ENCODE assay signal across 15 cellular contexts in genomic region chr5:80215523-80215922, GRCh38. TPM values are rescaled to one million over a fixed set of nuclear protein-coding genes. Genes with fewer than 3 reads are reported as not detected.
DNase-seq lines count a peak whose midpoint lies in the region; ATAC-seq and TF ChIP-seq lines count a peak whose summit lies in the region.
"Had no signal": no experiment of that assay in that cellular context is flagged by ENCODE, and none has a peak within 500 bp of the region (broad histone marks: within the 10 kb centered on the region; RNA-seq: fewer than 3 reads in every experiment).

No MANE protein-coding gene starts in this region.

- peaks cover 49% of the 10 kb centered on the region for H3K4me1 ChIP-seq in PC-9 (replicated peaks; ENCODE audit: insufficient read depth)

- DNase-seq in activated CD4-positive, alpha-beta T cell treated with anti-CD3 and anti-CD28 coated beads for 36 hours: no peak
- DNase-seq in activated CD4-positive, alpha-beta T cell treated with anti-CD3 and anti-CD28 coated beads, Interleukin-2, amount 50 U/mL, for 1 hour: no peak
- DNase-seq in PC-9: no peak
- DNase-seq in sciatic nerve (ENCODE audit: low spot score): no peak
- no peak for DNase-seq in mucosa of gallbladder (ENCODE audit: low spot score)
- no peak for DNase-seq in AG08396 (ENCODE audit: low spot score)
- DNase-seq in KBM-7: no peak
- DNase-seq: caudate nucleus, GM23248, heart right ventricle, kidney glomerular epithelial cell, NCI-H2081 treated with DMSO at 0.1 percent for 48 hours, NCI-H82 had no signal

- H3K36me3 ChIP-seq in PC-9 (ENCODE audit: low read depth): peaks cover 21% of the 10 kb centered on the region
- H3K36me3 ChIP-seq: heart right ventricle had no signal

- no peaks in the 10 kb centered on the region for H3K9me2 ChIP-seq in PC-9 (ENCODE audit: insufficient read depth)

- peak overlapping the region; percentile 88 for H3K27ac ChIP-seq in PC-9
- H3K27ac ChIP-seq: GM23248, VCaP had no signal

- ATAC-seq in activated CD4-positive, alpha-beta T cell treated with anti-CD3 and anti-CD28 coated beads for 36 hours: peak; percentile 31
- ATAC-seq in sciatic nerve: peak; percentile 11

- POLR2A ChIA-PET in activated CD4-positive, alpha-beta T cell treated with anti-CD3 and anti-CD28 coated beads for 36 hours (lab: Charles Lee): no interaction called here
- POLR2A ChIA-PET in PC-9 (lab: Charles Lee; ENCODE audit: unreplicated experiment): no interaction called here

- H3K4me2 ChIP-seq in PC-9: peak overlapping the region; percentile 65; the same call in 1 of the 2 replicates

- peaks cover 3% of the 10 kb centered on the region for H3K9me3 Mint-ChIP-seq in activated CD4-positive, alpha-beta T cell treated with anti-CD3 and anti-CD28 coated beads for 36 hours (ENCODE audit: low read depth)
- H3K9me3 Mint-ChIP-seq in dendritic cell treated with granulocyte-macrophage colony-stimulating factor and Interleukin-4, amounts not matched to agents 40 ng/mL and 50 ng/mL, for 4 days: no peaks in the 10 kb centered on the region

- peaks cover 86% of the 10 kb centered on the region for H3K79me2 ChIP-seq in PC-9 (ENCODE audit: low read depth)

- peak overlapping the region; percentile 91 for H3K27ac Mint-ChIP-seq in activated CD4-positive, alpha-beta T cell treated with anti-CD3 and anti-CD28 coated beads for 36 hours
- peak overlapping the region; percentile 28 for H3K27ac Mint-ChIP-seq in dendritic cell treated with granulocyte-macrophage colony-stimulating factor and Interleukin-4, amounts not matched to agents 40 ng/mL and 50 ng/mL, for 4 days

- peaks cover 26% of the 10 kb centered on the region for H3K36me3 Mint-ChIP-seq in activated CD4-positive, alpha-beta T cell treated with anti-CD3 and anti-CD28 coated beads for 36 hours (ENCODE audit: low read depth)
- H3K36me3 Mint-ChIP-seq in dendritic cell treated with granulocyte-macrophage colony-stimulating factor and Interleukin-4, amounts not matched to agents 40 ng/mL and 50 ng/mL, for 4 days (ENCODE audit: low read depth): peaks cover 27% of the 10 kb centered on the region

- H3K4me3 ChIP-seq in PC-9: no peak overlapping the region
- H3K4me3 ChIP-seq: GM23248 had no signal

- H3F3A ChIP-seq in PC-9 (ENCODE audit: insufficient read depth, low read depth): peaks cover 29% of the 10 kb centered on the region

- no peaks in the 10 kb centered on the region for H3K9me3 ChIP-seq in PC-9 (ENCODE audit: insufficient read depth, low read depth)
- H3K9me3 ChIP-seq: heart right ventricle had no signal

- intact Hi-C loops in activated CD4-positive, alpha-beta T cell treated with anti-CD3 and anti-CD28 coated beads for 36 hours (cut with DNase I, micrococcal nuclease): no loop called here
- intact Hi-C loops in PC-9 (cut with micrococcal nuclease; ENCODE audit: unreplicated experiment) (loop anchor here (2.0 kb wide), 1 partner anchor 29 kb away; no protein-coding TSS in a partner anchor), sciatic nerve (cut with DNase I) (no loop called here)
- intact Hi-C loops in dendritic cell treated with granulocyte-macrophage colony-stimulating factor and Interleukin-4, amounts not matched to agents 40 ng/mL and 50 ng/mL, for 4 days (cut with micrococcal nuclease): loop anchor here (5.0 kb wide), 1 partner anchor 42 kb away; the partner anchor contains the start of gene SERINC5

- no peaks in the 10 kb centered on the region for H4K20me1 ChIP-seq in PC-9 (ENCODE audit: insufficient read depth)

- no TSS peak for BruUV-seq in PC-9 (replicated peaks; lab: Mats Ljungman, UMichigan)

- in situ Hi-C loops in KBM-7 (cut with MboI; ENCODE audit: low pct_unique_long_range_greater_than_20kb, low sequenced_read_pairs): no loop called here

- H3K27me3 ChIP-seq in PC-9 (ENCODE audit: insufficient read depth, low read depth): no peaks in the 10 kb centered on the region
- H3K27me3 ChIP-seq: heart right ventricle had no signal

- no peak for TF ChIP-seq CTCF in PC-9 (conservative IDR thresholded peaks at IDR 0.05)

- H2AFZ ChIP-seq in PC-9: no peak overlapping the region
- H2AFZ ChIP-seq: GM23248 had no signal

- H3K4me3 Mint-ChIP-seq in activated CD4-positive, alpha-beta T cell treated with anti-CD3 and anti-CD28 coated beads for 36 hours: no peak overlapping the region
- H3K4me3 Mint-ChIP-seq in dendritic cell treated with granulocyte-macrophage colony-stimulating factor and Interleukin-4, amounts not matched to agents 40 ng/mL and 50 ng/mL, for 4 days: no peak overlapping the region

- no peaks in the 10 kb centered on the region for H3K27me3 Mint-ChIP-seq in activated CD4-positive, alpha-beta T cell treated with anti-CD3 and anti-CD28 coated beads for 36 hours
- H3K27me3 Mint-ChIP-seq in dendritic cell treated with granulocyte-macrophage colony-stimulating factor and Interleukin-4, amounts not matched to agents 40 ng/mL and 50 ng/mL, for 4 days: no peaks in the 10 kb centered on the region

- H3K4me1 Mint-ChIP-seq in activated CD4-positive, alpha-beta T cell treated with anti-CD3 and anti-CD28 coated beads for 36 hours: peaks cover 95% of the 10 kb centered on the region
- H3K4me1 Mint-ChIP-seq in dendritic cell treated with granulocyte-macrophage colony-stimulating factor and Interleukin-4, amounts not matched to agents 40 ng/mL and 50 ng/mL, for 4 days (ENCODE audit: low read depth): peaks cover 58% of the 10 kb centered on the region

- CTCF ChIA-PET in activated CD4-positive, alpha-beta T cell treated with anti-CD3 and anti-CD28 coated beads for 36 hours (lab: Charles Lee): interaction anchor here (0.6 to 2.4 kb wide), 3 partner anchors 10 to 90 kb away, joined by 3 to 12 read pairs (median 3); no protein-coding TSS in a partner anchor
- CTCF ChIA-PET in PC-9 (lab: Charles Lee): no interaction called here

RNA-seq across cellular contexts. Expression of gene SERINC5, which starts 40.3 kb away (rescaled TPM):
- total RNA-seq in activated CD4-positive, alpha-beta T cell treated with anti-CD3 and anti-CD28 coated beads for 36 hours: 10 to 100 TPM; 28.1 to 36.0 TPM
- total RNA-seq in PC-9 (2021): 68.8 and 77.7 TPM in 2 replicates
- 70.2 TPM for total RNA-seq in sciatic nerve
- total RNA-seq in mucosa of gallbladder: 87.2 TPM

Comparison
In these comparisons a context has a peak if more than half of its experiments do, and no peak if none do; other contexts are left out.
1. intact Hi-C loops: an anchor here in PC-9 (2.0 kb wide) and dendritic cell treated with granulocyte-macrophage colony-stimulating factor and Interleukin-4, amounts not matched to agents 40 ng/mL and 50 ng/mL, for 4 days (5.0 kb wide); none called in activated CD4-positive, alpha-beta T cell treated with anti-CD3 and anti-CD28 coated beads for 36 hours and sciatic nerve.